In the genomic region with DNA sequence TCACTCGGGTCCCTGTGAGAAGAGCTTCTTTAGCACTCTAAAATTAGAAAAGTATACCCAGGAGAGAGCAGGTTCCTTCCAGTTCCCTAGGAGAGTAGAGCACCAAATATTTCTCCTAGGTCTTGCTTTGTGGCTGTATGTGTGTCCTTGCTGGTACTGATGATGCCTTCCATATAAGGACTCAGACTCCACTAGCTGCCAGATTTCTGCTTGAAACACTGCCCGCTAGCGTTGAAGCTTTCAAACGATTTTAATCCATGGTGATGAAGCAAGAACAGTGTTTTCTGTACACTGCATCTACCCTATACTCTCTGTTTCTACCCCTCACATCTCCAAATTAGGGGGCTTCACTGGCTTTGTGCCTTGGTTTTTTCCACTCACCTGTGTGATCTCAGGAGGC, we compare ENCODE assay signal across 9 cellular contexts. TPM values are rescaled to one million over a fixed set of nuclear protein-coding genes. Genes with fewer than 3 reads are reported as not detected.
DNase-seq lines count a peak whose midpoint lies in the region; ATAC-seq, FAIRE-seq and TF ChIP-seq lines count a peak whose summit lies in the region.
"Had no signal": no experiment of that assay in that cellular context is flagged by ENCODE, and none has a peak within 500 bp of the region (broad histone marks: within the 10 kb centered on the region; RNA-seq: fewer than 3 reads in every experiment).

No MANE protein-coding gene starts in this region.

- no peak overlapping the region for H3K4me3 ChIP-seq in HepG2 (replicated peaks in 1 of 3; ENCODE audit: insufficient read depth in 1 of 3, low read depth in 2 of 3, low read length in 3 of 3)
- H3K4me3 ChIP-seq in pancreas: no peak overlapping the region

- H3K79me2 ChIP-seq in HepG2 (ENCODE audit: insufficient read depth, low read length): peaks cover 9% of the 10 kb centered on the region

- no peak overlapping the region for H3K4me2 ChIP-seq in HepG2 (ENCODE audit: low read depth, low read length)

- H3K27ac Mint-ChIP-seq in stimulated activated naive CD8-positive, alpha-beta T cell treated with anti-CD3 and anti-CD28 coated beads, Interleukin-15, Interleukin-2, amounts not matched to agents 100 ng/mL and 50 ng/mL, for 24 hours: no peak overlapping the region
- H3K27ac Mint-ChIP-seq in activated naive CD8-positive, alpha-beta T cell treated with anti-CD3 and anti-CD28 coated beads, Interleukin-2, amount 10 ng/mL, durations not matched to agents 7 days and 5 days: no peak overlapping the region

- in situ Hi-C loops in HepG2 (cut with HindIII; ENCODE audit: extremely low pct_ligation_motif_present, low pct_unique_long_range_greater_than_20kb): no loop called here

- WGBS in HepG2 (ENCODE audit: low lambda C conversion rate): 49% methylated on average over 4 of the region's 4 CpGs
- WGBS in pancreas, 2 donors: 58 to 60% methylated on average over 4 of the region's 4 CpGs

- CTCF ChIA-PET in HepG2 (lab: Yijun Ruan, JAX; ENCODE audit: low intra/inter-chr PET ratio, low total read pairs): no interaction called here

- H3K4me3 Mint-ChIP-seq in stimulated activated naive CD8-positive, alpha-beta T cell treated with anti-CD3 and anti-CD28 coated beads, Interleukin-15, Interleukin-2, amounts not matched to agents 100 ng/mL and 50 ng/mL, for 24 hours: peak overlapping the region; percentile 55
- H3K4me3 Mint-ChIP-seq in activated naive CD8-positive, alpha-beta T cell treated with anti-CD3 and anti-CD28 coated beads, Interleukin-2, amount 10 ng/mL, durations not matched to agents 7 days and 5 days: peak overlapping the region; percentile 98

- TF ChIP-seq CTCF in HepG2 (CRISPR knock-in tag; IDR thresholded peaks at IDR 0.05): no peak
- TF ChIP-seq CTCF in pancreas (IDR thresholded peaks at IDR 0.05): no peak

- no peaks in the 10 kb centered on the region for H3K9me3 Mint-ChIP-seq in stimulated activated naive CD8-positive, alpha-beta T cell treated with anti-CD3 and anti-CD28 coated beads, Interleukin-15, Interleukin-2, amounts not matched to agents 100 ng/mL and 50 ng/mL, for 24 hours
- H3K9me3 Mint-ChIP-seq in activated naive CD8-positive, alpha-beta T cell treated with anti-CD3 and anti-CD28 coated beads, Interleukin-2, amount 10 ng/mL, durations not matched to agents 7 days and 5 days: peaks cover 3% of the 10 kb centered on the region

- TF ChIP-seq RAD21 in HepG2 (CRISPR knock-in tag; IDR thresholded peaks at IDR 0.05): no peak

- no peak for TF ChIP-seq POLR2A in HepG2 (IDR thresholded peaks at IDR 0.05; ENCODE audit: insufficient read depth in 1 of 2, low read depth in 2 of 2, low read length in 2 of 2)

- H3K27me3 ChIP-seq in HepG2 (ENCODE audit: control insufficient read depth in 1 of 2, insufficient read depth in 2 of 2, low read length in 2 of 2): no peaks in the 10 kb centered on the region
- H3K27me3 ChIP-seq in pancreas: no peaks in the 10 kb centered on the region
- H3K27me3 ChIP-seq: neutrophil had no signal

- H3K4me1 ChIP-seq in HepG2 (ENCODE audit: insufficient read depth, low read length) (peaks cover 31% of the 10 kb centered on the region), pancreas (peaks cover 3 to 11% (median 10%) of the 10 kb centered on the region in 3 donors)

- TF ChIP-seq EP300 in HepG2 (IDR thresholded peaks at IDR 0.05; ENCODE audit: low read depth in 2 of 2, low read length in 2 of 2) (no peak), HepG2 (CRISPR knock-in tag; IDR thresholded peaks at IDR 0.05; ENCODE audit: borderline replicate concordance) (no peak)

- DNase-seq in stimulated activated naive CD8-positive, alpha-beta T cell treated with anti-CD3 and anti-CD28 coated beads, Interleukin-15, Interleukin-2, amounts not matched to agents 100 U/mL and 50 U/mL, for 24 hours: no peak
- peak; percentile 85 for DNase-seq in NCI-H1105 treated with DMSO at 0.1 percent for 48 hours (lab: John Stamatoyannopoulos, UW)
- DNase-seq in activated naive CD8-positive, alpha-beta T cell treated with anti-CD3 and anti-CD28 coated beads, Interleukin-2, amount 10 ng/mL, durations not matched to agents 7 days and 5 days: no peak
- DNase-seq in HepG2 (ENCODE audit: low spot score): peak; percentile 32
- DNase-seq in iPS-NIHi11 (ENCODE audit: low spot score): no peak
- no peak for DNase-seq in pancreas

- POLR2A ChIA-PET in activated naive CD8-positive, alpha-beta T cell treated with anti-CD3 and anti-CD28 coated beads, Interleukin-2, amount 10 ng/mL, durations not matched to agents 7 days and 5 days (lab: Charles Lee): no interaction called here
- POLR2A ChIA-PET in HepG2 (lab: Yijun Ruan, JAX): no interaction called here

- FAIRE-seq in HepG2 (lab: Jason Lieb, UNC) (no peak), pancreas (lab: Jason Lieb, UNC) (no peak)

- H3K27ac ChIP-seq in HepG2 (ENCODE audit: extremely low read length, insufficient read depth, low read length): no peak overlapping the region
- H3K27ac ChIP-seq in pancreas: no peak overlapping the region
- H3K27ac ChIP-seq: neutrophil had no signal

- H3K27me3 Mint-ChIP-seq in stimulated activated naive CD8-positive, alpha-beta T cell treated with anti-CD3 and anti-CD28 coated beads, Interleukin-15, Interleukin-2, amounts not matched to agents 100 ng/mL and 50 ng/mL, for 24 hours: peaks cover 12% of the 10 kb centered on the region
- H3K27me3 Mint-ChIP-seq in activated naive CD8-positive, alpha-beta T cell treated with anti-CD3 and anti-CD28 coated beads, Interleukin-2, amount 10 ng/mL, durations not matched to agents 7 days and 5 days: peaks cover 7% of the 10 kb centered on the region

- BruUV-seq in HepG2 (replicated peaks; lab: Mats Ljungman, UMichigan): no TSS peak

- no peaks in the 10 kb centered on the region for H3K36me3 ChIP-seq in HepG2 (replicated peaks in 1 of 2; ENCODE audit: control insufficient read depth in 1 of 2, insufficient read depth in 2 of 2, low read length in 2 of 2)
- no peaks in the 10 kb centered on the region for H3K36me3 ChIP-seq in pancreas
- H3K36me3 ChIP-seq: neutrophil had no signal

- peaks cover 17% of the 10 kb centered on the region for H3K36me3 Mint-ChIP-seq in stimulated activated naive CD8-positive, alpha-beta T cell treated with anti-CD3 and anti-CD28 coated beads, Interleukin-15, Interleukin-2, amounts not matched to agents 100 ng/mL and 50 ng/mL, for 24 hours (ENCODE audit: low read depth)
- peaks cover 10% of the 10 kb centered on the region for H3K36me3 Mint-ChIP-seq in activated naive CD8-positive, alpha-beta T cell treated with anti-CD3 and anti-CD28 coated beads, Interleukin-2, amount 10 ng/mL, durations not matched to agents 7 days and 5 days

- no peaks in the 10 kb centered on the region for H3K9me3 ChIP-seq in HepG2 (ENCODE audit: low read length)
- H3K9me3 ChIP-seq in pancreas: no peaks in the 10 kb centered on the region
- H3K9me3 ChIP-seq: neutrophil had no signal

- H4K20me1 ChIP-seq in HepG2 (ENCODE audit: insufficient read depth, low read length): no peaks in the 10 kb centered on the region

- ATAC-seq in stimulated activated naive CD8-positive, alpha-beta T cell treated with anti-CD3 and anti-CD28 coated beads, Interleukin-15, Interleukin-2, amounts not matched to agents 100 U/mL and 50 U/mL, for 24 hours: no peak
- no peak for ATAC-seq in activated naive CD8-positive, alpha-beta T cell treated with anti-CD3 and anti-CD28 coated beads, Interleukin-2, amount 10 ng/mL, durations not matched to agents 7 days and 5 days (ENCODE audit: low read depth)
- ATAC-seq in HepG2: no peak
- no peak for ATAC-seq in HG03342 (IDR thresholded peaks at IDR 0.05; ENCODE audit: unreplicated experiment)
- no peak for ATAC-seq in pancreas

- H3K4me1 Mint-ChIP-seq in stimulated activated naive CD8-positive, alpha-beta T cell treated with anti-CD3 and anti-CD28 coated beads, Interleukin-15, Interleukin-2, amounts not matched to agents 100 ng/mL and 50 ng/mL, for 24 hours (ENCODE audit: low read depth): peaks cover 41% of the 10 kb centered on the region
- H3K4me1 Mint-ChIP-seq in activated naive CD8-positive, alpha-beta T cell treated with anti-CD3 and anti-CD28 coated beads, Interleukin-2, amount 10 ng/mL, durations not matched to agents 7 days and 5 days: peaks cover 30% of the 10 kb centered on the region

- H3K9ac ChIP-seq in HepG2 (ENCODE audit: insufficient read depth, low read depth, low read length): no peak overlapping the region

- intact Hi-C loops in HepG2 (cut with micrococcal nuclease; ENCODE audit: unreplicated experiment) (loop anchor here (5.0 to 10.0 kb wide), 3 partner anchors 157 to 694 kb away; a partner anchor contains a TSS), pancreas (cut with DNase I) (no loop called here)

- H2AFZ ChIP-seq in HepG2 (ENCODE audit: low read length): no peak overlapping the region

TF ChIP-seq in HepG2, 621 proteins besides CTCF, POLR2A, EP300 and RAD21 (continues in another document):
- peak; percentile 47; the same call in 1 of the 2 replicates for TF ChIP-seq CEBPB (IDR thresholded peaks at IDR 0.05; ENCODE audit: borderline replicate concordance, low read depth, low read length)

RNA-seq across cellular contexts. Expression of a gene that starts 2.4 kb away (rescaled TPM):
- total RNA-seq in activated naive CD8-positive, alpha-beta T cell treated with anti-CD3 and anti-CD28 coated beads, Interleukin-2, amount 10 ng/mL, durations not matched to agents 7 days and 5 days: 10 to 100 TPM; 48.0 to 50.3 TPM
- total RNA-seq in HepG2 (2016; rRNA removed; fragmentation: Illumina TruSeq; extraction: Trizol) (36.7 and 66.8 TPM in 2 replicates), pancreas (1 to 10 TPM; 1.5 to 4.4 (median 3.1) TPM)
- 1.7 and 1.9 TPM in 2 replicates for total RNA-seq in HepG2 (2016; cell fraction: cytosol; rRNA removed; fragmentation: Illumina TruSeq; extraction: Trizol; ENCODE audit: low read depth)
- 34.9 and 62.7 TPM in 2 replicates for total RNA-seq in HepG2 (2016; cell fraction: insoluble cytoplasmic fraction; rRNA removed; fragmentation: Illumina TruSeq; extraction: Trizol)
- total RNA-seq in HepG2 (2016; cell fraction: membrane; rRNA removed; fragmentation: Illumina TruSeq; extraction: Trizol): 6.0 and 7.7 TPM in 2 replicates
- 31.3 and 34.5 TPM in 2 replicates for total RNA-seq in HepG2 (2016; cell fraction: nucleus; rRNA removed; fragmentation: Illumina TruSeq; extraction: Trizol)
- polyA plus RNA-seq in HepG2 (2011; rRNA removed) (3.0 and 5.6 TPM in 2 replicates), pancreas (1 to 10 TPM in 1 of 2 donors, under 1 TPM in 1; 0.68 to 1.7 TPM)
- polyA plus RNA-seq in HepG2 (2011; cell fraction: cytosol; rRNA removed): 2.3 and 2.5 TPM in 2 replicates
- polyA plus RNA-seq in HepG2 (2011; cell fraction: nucleus; rRNA removed): 1.9 and 2.1 TPM in 2 replicates
- polyA plus RNA-seq in HepG2 (2012): 4.8 and 11.2 TPM in 2 replicates
- polyA plus RNA-seq in HepG2 (2016; cell fraction: cytosol; fragmentation: Illumina TruSeq; extraction: Trizol; ENCODE audit: low read depth): 0.49 and 0.53 TPM in 2 replicates
- polyA plus RNA-seq in HepG2 (2016; cell fraction: insoluble cytoplasmic fraction; fragmentation: Illumina TruSeq; extraction: Trizol; ENCODE audit: low read depth): 33.8 and 36.0 TPM in 2 replicates
- polyA plus RNA-seq in HepG2 (2016; cell fraction: membrane; fragmentation: Illumina TruSeq; extraction: Trizol; ENCODE audit: low read depth): 1.9 and 2.1 TPM in 2 replicates
- polyA plus RNA-seq in HepG2 (2016; cell fraction: nucleus; fragmentation: Illumina TruSeq; extraction: Trizol; ENCODE audit: insufficient read depth, low read depth): 19.9 and 22.7 TPM in 2 replicates
- 3.9 and 16.8 TPM in 2 replicates for polyA minus RNA-seq in HepG2 (2011; rRNA and poly(A)+ RNA removed; ENCODE audit: low replicate concordance)
- polyA minus RNA-seq in HepG2 (2011; cell fraction: cytosol; rRNA and poly(A)+ RNA removed): 6.3 and 8.2 TPM in 2 replicates
- 11.3 and 13.4 TPM in 2 replicates for polyA minus RNA-seq in HepG2 (2011; cell fraction: nucleus; rRNA and poly(A)+ RNA removed)

Comparison
In these comparisons a context has a peak if more than half of its experiments do, and no peak if none do; other contexts are left out.
1. DNase-seq: peak in NCI-H1105 treated with DMSO at 0.1 percent for 48 hours (single experiment) and HepG2 (single experiment); none in stimulated activated naive CD8-positive, alpha-beta T cell treated with anti-CD3 and anti-CD28 coated beads, Interleukin-15, Interleukin-2, amounts not matched to agents 100 U/mL and 50 U/mL, for 24 hours (single experiment), activated naive CD8-positive, alpha-beta T cell treated with anti-CD3 and anti-CD28 coated beads, Interleukin-2, amount 10 ng/mL, durations not matched to agents 7 days and 5 days (single experiment), iPS-NIHi11 (single experiment) and pancreas (0 of 6).